In genomic region chr1:1013105-1013921, GRCh38 we compare ENCODE assay signal across 8 cellular contexts. TPM values are rescaled to one million over a fixed set of nuclear protein-coding genes. Genes with fewer than 3 reads are reported as not detected.
DNase-seq lines count a peak whose midpoint lies in the region; ATAC-seq, FAIRE-seq and TF ChIP-seq lines count a peak whose summit lies in the region.

TSS of gene ISG15 (plus strand) at chr1:1013497. CDS start at chr1:1013574, 77 bp downstream.

- TF ChIP-seq CTCF in endothelial cell of umbilical vein (IDR thresholded peaks at IDR 0.05; ENCODE audit: extremely low read depth in 1 of 2, insufficient read depth in 1 of 2, low read depth in 1 of 2, low read length in 2 of 2) = no peak

- H3K27me3 ChIP-seq in NT2/D1 (ENCODE audit: insufficient read depth, insufficient read length) (no peaks in the 10 kb centered on the region), endothelial cell of umbilical vein (ENCODE audit: control insufficient read depth in 2 of 2, insufficient read depth in 2 of 2, low read length in 2 of 2) (no peaks in the 10 kb centered on the region)

- H3K4me3 ChIP-seq in NT2/D1 (ENCODE audit: insufficient read length, low read depth) (peak within 1 kb of the TSS; percentile 55), endothelial cell of umbilical vein (replicated peaks in 1 of 3; ENCODE audit: insufficient read depth in 1 of 3, low read depth in 1 of 3, low read length in 3 of 3) (peak within 1 kb of the TSS; percentile 41 to 83 (median 81))

- peak; percentile 61 for TF ChIP-seq POLR2A in endothelial cell of umbilical vein (IDR thresholded peaks at IDR 0.05; ENCODE audit: low read depth, low read length)

- dilution Hi-C loops in endothelial cell of umbilical vein (cut with MboI; ENCODE audit: extremely low pct_ligation_motif_present, low sequenced_read_pairs) = no loop called here

- CTCF ChIA-PET in endothelial cell of umbilical vein (lab: Charles Lee) = interaction anchor here (0.9 to 4.2 kb wide), 6 partner anchors 10 to 279 kb away, joined by 3 to 41 read pairs (median 8); no protein-coding TSS in a partner anchor

- peak within 1 kb of the TSS; percentile 54 for H3K27ac ChIP-seq in endothelial cell of umbilical vein (ENCODE audit: insufficient read depth, low read depth, low read length)

- H3K4me1 ChIP-seq in NT2/D1 (ENCODE audit: insufficient read depth, insufficient read length) (peaks cover 6% of the 10 kb centered on the region), endothelial cell of umbilical vein (ENCODE audit: control insufficient read depth, extremely low read depth, insufficient read depth, low read length) (peaks cover 10% of the 10 kb centered on the region)

- H3K9ac ChIP-seq in NT2/D1 (ENCODE audit: insufficient read length, low read depth) (peak within 1 kb of the TSS; percentile 80), endothelial cell of umbilical vein (replicated peaks; ENCODE audit: extremely low read depth, insufficient read depth, low read length) (peak within 1 kb of the TSS; percentile 65)

- H3K9me3 ChIP-seq in NT2/D1 (ENCODE audit: insufficient read depth, low read length) = no peaks in the 10 kb centered on the region; the same call in 1 of the 2 replicates
- H3K9me3 ChIP-seq in endothelial cell of umbilical vein (replicated peaks; ENCODE audit: control insufficient read depth, insufficient read depth, low read length) = no peaks in the 10 kb centered on the region

- peak within 1 kb of the TSS; percentile 78 for H3K4me2 ChIP-seq in endothelial cell of umbilical vein (ENCODE audit: insufficient read depth, low read length)

- no peaks in the 10 kb centered on the region for H4K20me1 ChIP-seq in endothelial cell of umbilical vein (replicated peaks; ENCODE audit: control insufficient read depth, extremely low read depth, insufficient read depth, low read length)

- peak within 1 kb of the TSS; percentile 62 for H2AFZ ChIP-seq in endothelial cell of umbilical vein (ENCODE audit: low read depth, low read length)

- H3K36me3 ChIP-seq in NT2/D1 (ENCODE audit: insufficient read depth, insufficient read length, low read length) = peaks cover 8% of the 10 kb centered on the region
- no peaks in the 10 kb centered on the region for H3K36me3 ChIP-seq in endothelial cell of umbilical vein (ENCODE audit: control insufficient read depth in 2 of 2, extremely low read depth in 1 of 2, insufficient read depth in 2 of 2, low read length in 2 of 2)

- DNase-seq in AML-193 (lab: John Stamatoyannopoulos, UW) (peak; percentile 76 to 80), NT2/D1 (ENCODE audit: low read depth, low spot score) (peak; percentile 33), endothelial cell of umbilical vein (ENCODE audit: low read depth, low spot score) (peak; percentile 89), middle frontal gyrus (ENCODE audit: extremely low spot score, low spot score) (peak; percentile 70)
- DNase-seq in activated CD8-positive, alpha-beta memory T cell treated with anti-CD3 and anti-CD28 coated beads, Interleukin-2, amount 50 U/mL, for 4 hours = peak; percentile 89
- peak; percentile 78 to 79 for DNase-seq in stimulated activated CD8-positive, alpha-beta memory T cell treated with anti-CD3 and anti-CD28 coated beads, Interleukin-2, amount 100 ng/mL, for 48 hours (ENCODE audit: low read depth in 2 of 2)

- peak; percentile 96 for FAIRE-seq in endothelial cell of umbilical vein (lab: Jason Lieb, UNC)

- H3K79me2 ChIP-seq in endothelial cell of umbilical vein (ENCODE audit: control insufficient read depth, insufficient read depth, low read length) = no peaks in the 10 kb centered on the region

- H3K9me1 ChIP-seq in endothelial cell of umbilical vein (replicated peaks; ENCODE audit: control insufficient read depth, extremely low read depth, insufficient read depth, low read length) = no peaks in the 10 kb centered on the region

- no TSS peak for BruUV-seq in endothelial cell of umbilical vein (replicated peaks; lab: Mats Ljungman, UMichigan)

- POLR2A ChIA-PET in endothelial cell of umbilical vein (lab: Charles Lee) = no interaction called here

- peak; percentile 77 for ATAC-seq in GM19023 (IDR thresholded peaks at IDR 0.05; ENCODE audit: unreplicated experiment)
- ATAC-seq in HG03280 (IDR thresholded peaks at IDR 0.05; ENCODE audit: unreplicated experiment) = peak; percentile 86

- intact Hi-C loops in endothelial cell of umbilical vein (cut with micrococcal nuclease) = loop anchor here (5.0 kb wide), 1 partner anchor 259 kb away; the partner anchor contains the start of gene UBE2J2

TF ChIP-seq in endothelial cell of umbilical vein, 7 proteins besides CTCF, POLR2A, EP300 and RAD21:
- TF ChIP-seq FOS (IDR thresholded peaks at IDR 0.05; ENCODE audit: borderline replicate concordance, insufficient read depth, low read length) (no peak), EZH2 (IDR thresholded peaks at IDR 0.05; ENCODE audit: borderline replicate concordance, low read depth, low read length, severe bottlenecking) (no peak), MAX (IDR thresholded peaks at IDR 0.05; ENCODE audit: insufficient read depth, insufficient read length) (peak; percentile 27), GATA2 (IDR thresholded peaks at IDR 0.05; ENCODE audit: insufficient read depth, insufficient read length, low read depth, low read length) (no peak), JUN (IDR thresholded peaks at IDR 0.05; ENCODE audit: borderline replicate concordance, insufficient read depth, insufficient read length, low read depth) (no peak), MYC (IDR thresholded peaks at IDR 0.05; ENCODE audit: low read depth, low read length) (no peak), POLR2AphosphoS5 (IDR thresholded peaks at IDR 0.05; ENCODE audit: insufficient read depth, low read depth, low read length) (peak; percentile 56)

RNA-seq across cellular contexts. Expression of gene ISG15, which starts in this region (rescaled TPM):
- 44.6 and 47.6 TPM in 2 replicates for total RNA-seq in endothelial cell of umbilical vein
- polyA plus RNA-seq in endothelial cell of umbilical vein = 154 and 220 TPM in 2 replicates
- 57.5 and 90.1 TPM in 2 replicates for polyA plus RNA-seq in endothelial cell of umbilical vein (2011; cell fraction: cytosol; rRNA removed)
- 19.9 and 21.4 TPM in 2 replicates for polyA plus RNA-seq in endothelial cell of umbilical vein (2011; cell fraction: nucleus; rRNA removed)
- 63.6 and 84.9 TPM in 2 replicates for polyA plus RNA-seq in endothelial cell of umbilical vein (2012)
- 24.4 and 32.6 TPM in 2 replicates for polyA minus RNA-seq in endothelial cell of umbilical vein
- polyA minus RNA-seq in endothelial cell of umbilical vein (2011; cell fraction: cytosol; rRNA and poly(A)+ RNA removed) = 23.7 TPM
- polyA minus RNA-seq in endothelial cell of umbilical vein (2011; cell fraction: nucleus; rRNA and poly(A)+ RNA removed) = 3.4 and 8.0 TPM in 2 replicates

Comparison
In these comparisons a context has a peak if more than half of its experiments do, and no peak if none do; other contexts are left out.
1. Peak in every context shown above with its lines: DNase-seq, ATAC-seq, H3K4me3 ChIP-seq and H3K27ac ChIP-seq.
2. DNase-seq: peak in every context shown above with its lines; median percentile 89 in activated CD8-positive, alpha-beta memory T cell treated with anti-CD3 and anti-CD28 coated beads, Interleukin-2, amount 50 U/mL, for 4 hours; 89 in endothelial cell of umbilical vein; 78 in stimulated activated CD8-positive, alpha-beta memory T cell treated with anti-CD3 and anti-CD28 coated beads, Interleukin-2, amount 100 ng/mL, for 48 hours; 78 in AML-193; 70 in middle frontal gyrus; 33 in NT2/D1.